In the genomic region with DNA sequence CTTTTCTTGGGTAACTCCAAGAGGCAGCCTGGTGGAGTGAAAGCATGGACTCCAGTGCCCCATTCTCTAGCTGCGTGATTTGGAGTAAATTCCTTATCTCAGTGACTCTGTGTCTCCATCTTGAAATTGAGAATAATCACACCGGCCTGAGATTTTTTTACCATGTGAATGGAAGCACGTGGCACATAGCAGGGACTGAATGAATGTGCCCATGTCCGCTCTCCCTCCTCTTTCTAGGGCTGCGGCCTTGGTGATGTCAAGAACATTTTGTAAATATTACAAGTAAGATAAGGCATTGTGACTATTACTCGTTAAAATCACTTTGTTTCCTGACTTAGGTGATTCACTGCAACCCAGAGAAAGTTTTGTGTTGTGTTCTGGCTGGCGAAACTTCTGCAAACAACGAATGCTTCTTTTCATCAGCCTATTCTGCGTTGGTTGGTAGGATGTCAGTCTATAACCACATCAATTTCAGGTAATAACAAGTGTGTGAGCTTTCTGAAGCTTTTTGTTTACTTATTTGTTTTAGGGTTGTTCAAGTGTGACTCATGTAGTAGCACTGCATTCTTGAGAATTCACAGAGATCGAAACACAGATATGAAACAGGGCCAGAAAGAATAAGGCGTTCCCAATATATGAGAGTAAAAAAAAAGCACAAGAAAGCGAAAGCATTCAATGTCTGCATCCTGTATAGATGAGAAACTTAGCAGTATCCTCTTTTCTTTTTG, we compare ENCODE assay signal across 8 cellular contexts.
DNase-seq lines count a peak whose midpoint lies in the region; ATAC-seq and TF ChIP-seq lines count a peak whose summit lies in the region.

No MANE protein-coding gene starts in this region.

- ATAC-seq in activated naive CD8-positive, alpha-beta T cell treated with anti-CD3 and anti-CD28 coated beads, Interleukin-2, amount 50 U/mL, for 24 hours: peak; percentile 36
- ATAC-seq in Panc1 (peak; percentile 96), esophagus mucosa (peak; percentile 45), upper lobe of right lung (peak; percentile 89)

- peaks cover 7% of the 10 kb centered on the region for H3K36me3 Mint-ChIP-seq in activated naive CD8-positive, alpha-beta T cell treated with anti-CD3 and anti-CD28 coated beads, Interleukin-2, amount 50 U/mL, for 24 hours (ENCODE audit: low read depth)
- peaks cover 7% of the 10 kb centered on the region for H3K36me3 Mint-ChIP-seq in activated naive CD8-positive, alpha-beta T cell treated with anti-CD3 and anti-CD28 coated beads for 36 hours

- in situ Hi-C loops in Panc1 (cut with HindIII; ENCODE audit: low pct_unique_long_range_greater_than_20kb, low sequenced_read_pairs): no loop called here

- H3K27ac Mint-ChIP-seq in activated naive CD8-positive, alpha-beta T cell treated with anti-CD3 and anti-CD28 coated beads, Interleukin-2, amount 50 U/mL, for 24 hours: no peak overlapping the region
- no peak overlapping the region for H3K27ac Mint-ChIP-seq in activated naive CD8-positive, alpha-beta T cell treated with anti-CD3 and anti-CD28 coated beads for 36 hours

- H3K9me3 ChIP-seq in Panc1 (ENCODE audit: control insufficient read depth, insufficient read depth, low read depth, low read length) (peaks cover 20% of the 10 kb centered on the region), upper lobe of right lung (peaks cover 16% of the 10 kb centered on the region)

- intact Hi-C loops in Panc1 (cut with micrococcal nuclease; ENCODE audit: unreplicated experiment): loop anchor here (1.0 kb wide), 1 partner anchor 45 kb away; no protein-coding TSS in a partner anchor
- intact Hi-C loops in upper lobe of right lung (cut with DNase I): no loop called here

- BruUV-seq in Panc1 (replicated peaks; lab: Mats Ljungman, UMichigan): no TSS peak

- H3K27me3 Mint-ChIP-seq in activated naive CD8-positive, alpha-beta T cell treated with anti-CD3 and anti-CD28 coated beads, Interleukin-2, amount 50 U/mL, for 24 hours: peaks cover 3% of the 10 kb centered on the region
- no peaks in the 10 kb centered on the region for H3K27me3 Mint-ChIP-seq in activated naive CD8-positive, alpha-beta T cell treated with anti-CD3 and anti-CD28 coated beads for 36 hours

- H3K9me3 Mint-ChIP-seq in activated naive CD8-positive, alpha-beta T cell treated with anti-CD3 and anti-CD28 coated beads, Interleukin-2, amount 50 U/mL, for 24 hours: peaks cover 20% of the 10 kb centered on the region
- H3K9me3 Mint-ChIP-seq in activated naive CD8-positive, alpha-beta T cell treated with anti-CD3 and anti-CD28 coated beads for 36 hours: peaks cover 15% of the 10 kb centered on the region

- no peak for DNase-seq in activated naive CD8-positive, alpha-beta T cell treated with anti-CD3 and anti-CD28 coated beads, Interleukin-2, amount 50 U/mL, for 24 hours
- DNase-seq in activated naive CD8-positive, alpha-beta T cell treated with anti-CD3 and anti-CD28 coated beads for 36 hours: no peak
- DNase-seq in Panc1 (ENCODE audit: low read depth, low spot score): peak; percentile 99
- no peak for DNase-seq in upper lobe of right lung
- no peak for DNase-seq in NCI-H345 treated with DMSO at 0.1 percent for 48 hours (lab: John Stamatoyannopoulos, UW; ENCODE audit: unreplicated experiment)
- no peak for DNase-seq in NCI-H1417 (lab: John Stamatoyannopoulos, UW)
- DNase-seq in NCI-H2227 (lab: John Stamatoyannopoulos, UW; ENCODE audit: unreplicated experiment): no peak

- H3K4me3 ChIP-seq in Panc1 (ENCODE audit: low read depth in 2 of 2, low read length in 2 of 2): no peak overlapping the region
- no peak overlapping the region for H3K4me3 ChIP-seq in upper lobe of right lung

- peaks cover 19% of the 10 kb centered on the region for H3K4me1 ChIP-seq in Panc1 (ENCODE audit: control insufficient read depth, insufficient read depth, low read length)
- H3K4me1 ChIP-seq in upper lobe of right lung: peaks cover 20% of the 10 kb centered on the region

- TF ChIP-seq CTCF in Panc1 (IDR thresholded peaks at IDR 0.05) (no peak), upper lobe of right lung (IDR thresholded peaks at IDR 0.05) (no peak)

- H3K27me3 ChIP-seq in Panc1 (ENCODE audit: control insufficient read depth, insufficient read depth, low read length) (no peaks in the 10 kb centered on the region), upper lobe of right lung (no peaks in the 10 kb centered on the region)

- H3K4me1 Mint-ChIP-seq in activated naive CD8-positive, alpha-beta T cell treated with anti-CD3 and anti-CD28 coated beads, Interleukin-2, amount 50 U/mL, for 24 hours: peaks cover 4% of the 10 kb centered on the region
- H3K4me1 Mint-ChIP-seq in activated naive CD8-positive, alpha-beta T cell treated with anti-CD3 and anti-CD28 coated beads for 36 hours: no peaks in the 10 kb centered on the region

- no peak overlapping the region for H3K4me3 Mint-ChIP-seq in activated naive CD8-positive, alpha-beta T cell treated with anti-CD3 and anti-CD28 coated beads, Interleukin-2, amount 50 U/mL, for 24 hours
- H3K4me3 Mint-ChIP-seq in activated naive CD8-positive, alpha-beta T cell treated with anti-CD3 and anti-CD28 coated beads for 36 hours: no peak overlapping the region

- CTCF ChIA-PET in Panc1 (lab: Charles Lee): no interaction called here

- no peaks in the 10 kb centered on the region for H3K36me3 ChIP-seq in Panc1 (ENCODE audit: control insufficient read depth, insufficient read depth, low read length)
- H3K36me3 ChIP-seq in upper lobe of right lung: no peaks in the 10 kb centered on the region

- POLR2A ChIA-PET in Panc1 (lab: Charles Lee): interaction anchor here (0.6 kb wide), 1 partner anchor 11 kb away, joined by 3 read pairs; no protein-coding TSS in a partner anchor

- H3K27ac ChIP-seq in Panc1 (ENCODE audit: low read length) (peak overlapping the region; percentile 100), upper lobe of right lung (peak overlapping the region; percentile 81)

Comparison
In these comparisons a context has a peak if more than half of its experiments do, and no peak if none do; other contexts are left out.
1. ATAC-seq: peak in every context shown above with its lines; median percentile 96 in Panc1; 89 in upper lobe of right lung; 45 in esophagus mucosa; 36 in activated naive CD8-positive, alpha-beta T cell treated with anti-CD3 and anti-CD28 coated beads, Interleukin-2, amount 50 U/mL, for 24 hours.